ENCODE assay signal across 1 cellular context in genomic region chr4:127965803-127966175, GRCh38.
TF ChIP-seq lines count a peak whose summit lies in the region.

No MANE protein-coding gene starts in this region.

TF ChIP-seq in IMR-90, 13 proteins besides CTCF, POLR2A, EP300 and RAD21 (continued from another document):
- no peak for TF ChIP-seq USF2 (IDR thresholded peaks at IDR 0.05; ENCODE audit: low read depth, low read length)
- TF ChIP-seq MXI1 (IDR thresholded peaks at IDR 0.05; ENCODE audit: borderline replicate concordance, low read depth, low read length) = no peak; the same call in 1 of the 2 replicates
- no peak for TF ChIP-seq NFE2L2 (IDR thresholded peaks at IDR 0.05; ENCODE audit: low read depth, low read length)
- TF ChIP-seq CHD1 (IDR thresholded peaks at IDR 0.05; ENCODE audit: low read depth, low read length) = no peak
